ENCODE assay signal across 10 cellular contexts in genomic region chr2:164061129-164061746, GRCh38.
DNase-seq lines count a peak whose midpoint lies in the region; ATAC-seq and TF ChIP-seq lines count a peak whose summit lies in the region.
"Had no signal": no experiment of that assay in that cellular context is flagged by ENCODE, and none has a peak within 500 bp of the region (broad histone marks: within the 10 kb centered on the region; RNA-seq: fewer than 3 reads in every experiment).

No MANE protein-coding gene starts in this region.

- POLR2A ChIA-PET in CD8-positive, alpha-beta T cell (lab: Charles Lee): no interaction called here

- no peaks in the 10 kb centered on the region for H3K27me3 ChIP-seq in CD8-positive, alpha-beta T cell (ENCODE audit: insufficient read depth, low read length)

- H3K4me1 Mint-ChIP-seq in CD8-positive, alpha-beta T cell (ENCODE audit: low read depth): no peaks in the 10 kb centered on the region
- H3K4me1 Mint-ChIP-seq: activated naive CD4-positive, alpha-beta T cell treated with anti-CD3 and anti-CD28 coated beads, Interleukin-2, amount 50 U/mL, for 24 hours; B cell had no signal

- DNase-seq in NCI-H1092 treated with DMSO at 0.1 percent for 48 hours (lab: John Stamatoyannopoulos, UW) (peak; percentile 31), NCI-H1092 (lab: John Stamatoyannopoulos, UW) (no peak), HCEC 1CT (peak; percentile 34), NCI-H1694 (lab: John Stamatoyannopoulos, UW) (peak; percentile 59), T47D (ENCODE audit: low read depth in 1 of 2, low spot score in 1 of 2) (peak; percentile 4 to 64), left lobe of liver (ENCODE audit: low spot score) (no peak), mesenteric fat pad (ENCODE audit: low spot score) (no peak)
- no peak for DNase-seq in CD8-positive, alpha-beta T cell

- H3K27me3 Mint-ChIP-seq in CD8-positive, alpha-beta T cell (ENCODE audit: low read depth): no peaks in the 10 kb centered on the region
- H3K27me3 Mint-ChIP-seq: activated naive CD4-positive, alpha-beta T cell treated with anti-CD3 and anti-CD28 coated beads, Interleukin-2, amount 50 U/mL, for 24 hours; B cell had no signal

- no peaks in the 10 kb centered on the region for H3K36me3 ChIP-seq in CD8-positive, alpha-beta T cell (ENCODE audit: insufficient read depth, low read length)

- H3K27ac ChIP-seq in CD8-positive, alpha-beta T cell (ENCODE audit: low read depth, low read length): no peak overlapping the region

- no peak for TF ChIP-seq CTCF in CD8-positive, alpha-beta T cell (IDR thresholded peaks at IDR 0.05)

- no peaks in the 10 kb centered on the region for H3K36me3 Mint-ChIP-seq in CD8-positive, alpha-beta T cell
- H3K36me3 Mint-ChIP-seq: activated naive CD4-positive, alpha-beta T cell treated with anti-CD3 and anti-CD28 coated beads, Interleukin-2, amount 50 U/mL, for 24 hours had no signal

- no peaks in the 10 kb centered on the region for H3K9me3 ChIP-seq in CD8-positive, alpha-beta T cell (ENCODE audit: low read length)

- intact Hi-C loops in CD8-positive, alpha-beta T cell (cut with DNase I, micrococcal nuclease): no loop called here

- CTCF ChIA-PET in CD8-positive, alpha-beta T cell (lab: Charles Lee): no interaction called here

- peak; percentile 78 for ATAC-seq in left lobe of liver
- no peak for ATAC-seq in CD8-positive, alpha-beta T cell

- H3K9me3 Mint-ChIP-seq in CD8-positive, alpha-beta T cell: peaks cover 4% of the 10 kb centered on the region

- H3K27ac Mint-ChIP-seq in CD8-positive, alpha-beta T cell: no peak overlapping the region
- H3K27ac Mint-ChIP-seq: activated naive CD4-positive, alpha-beta T cell treated with anti-CD3 and anti-CD28 coated beads, Interleukin-2, amount 50 U/mL, for 24 hours; B cell had no signal

- no peaks in the 10 kb centered on the region for H3K4me1 ChIP-seq in CD8-positive, alpha-beta T cell (ENCODE audit: insufficient read depth, low read length)

- no peak overlapping the region for H3K4me3 ChIP-seq in CD8-positive, alpha-beta T cell (ENCODE audit: low read depth, low read length)

- in situ Hi-C loops in T47D (cut with HindIII; ENCODE audit: low pct_unique_long_range_greater_than_20kb, low sequenced_read_pairs): no loop called here

- no peak overlapping the region for H3K4me3 Mint-ChIP-seq in CD8-positive, alpha-beta T cell
- H3K4me3 Mint-ChIP-seq: activated naive CD4-positive, alpha-beta T cell treated with anti-CD3 and anti-CD28 coated beads, Interleukin-2, amount 50 U/mL, for 24 hours; B cell had no signal

Comparison
In these comparisons a context has a peak if more than half of its experiments do, and no peak if none do; other contexts are left out.
1. DNase-seq: peak in NCI-H1092 treated with DMSO at 0.1 percent for 48 hours (single experiment), HCEC 1CT (single experiment), NCI-H1694 (single experiment) and T47D (2 of 2); none in NCI-H1092 (single experiment), left lobe of liver (single experiment), CD8-positive, alpha-beta T cell (0 of 7) and mesenteric fat pad (single experiment).